ENCODE assay signal across 11 cellular contexts in the genomic region with DNA sequence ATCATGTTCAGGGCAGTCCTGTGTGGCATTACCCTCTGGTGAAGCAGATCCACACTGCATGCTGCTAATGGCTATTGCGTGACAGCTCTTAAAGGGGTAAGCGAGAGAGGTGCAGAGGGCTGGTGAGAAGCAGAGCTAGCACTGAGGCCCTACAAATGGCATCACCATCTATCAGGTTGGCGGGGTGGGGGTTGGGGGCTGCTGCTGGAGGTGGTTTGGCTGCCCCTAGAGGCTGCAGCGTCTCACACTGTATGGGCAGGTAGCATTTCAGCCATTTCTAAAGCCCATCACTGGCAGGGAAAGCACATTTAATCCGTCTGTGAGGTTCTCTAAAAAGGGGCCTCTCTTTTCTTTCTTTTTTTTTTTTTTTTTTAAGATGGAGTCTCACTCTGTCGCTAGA. TPM values are rescaled to one million over a fixed set of nuclear protein-coding genes. Genes with fewer than 3 reads are reported as not detected.
DNase-seq lines count a peak whose midpoint lies in the region; ATAC-seq and TF ChIP-seq lines count a peak whose summit lies in the region.
"Had no signal": no experiment of that assay in that cellular context is flagged by ENCODE, and none has a peak within 500 bp of the region (broad histone marks: within the 10 kb centered on the region; RNA-seq: fewer than 3 reads in every experiment).

No MANE protein-coding gene starts in this region.

- no peak overlapping the region for H3K27ac ChIP-seq in tibial artery

- TF ChIP-seq CTCF in retinal pigment epithelial cell (conservative IDR thresholded peaks at IDR 0.05; ENCODE audit: low read depth, low read length) = peak; percentile 16
- TF ChIP-seq CTCF in tibial artery (IDR thresholded peaks at IDR 0.05) = no peak
- TF ChIP-seq CTCF in mesothelial cell of epicardium (IDR thresholded peaks at IDR 0.05; ENCODE audit: unreplicated experiment) = no peak

- DNase-seq in activated CD8-positive, alpha-beta memory T cell treated with anti-CD3 and anti-CD28 coated beads, Interleukin-2, amount 10 ng/mL, durations not matched to agents 7 days and 5 days = peak; percentile 62
- no peak for DNase-seq in activated CD8-positive, alpha-beta memory T cell treated with anti-CD3 and anti-CD28 coated beads, Interleukin-2, amount 50 U/mL, for 48 hours
- DNase-seq in NCI-H1092 (lab: John Stamatoyannopoulos, UW) (peak; percentile 31), retinal pigment epithelial cell (ENCODE audit: low read depth) (no peak), anterior cingulate cortex (lab: John Stamatoyannopoulos, UW) (no peak), tibial artery (no peak), mesothelial cell of epicardium (ENCODE audit: low spot score in 2 of 2, unreplicated experiment in 2 of 2) (no peak)
- DNase-seq in activated naive CD4-positive, alpha-beta T cell treated with anti-CD3 and anti-CD28 coated beads, Interleukin-2, amount 50 U/mL, for 16 hours = peak; percentile 59
- DNase-seq: hippocampal formation, NCI-H1105 treated with DMSO at 0.1 percent for 48 hours, SK-N-SH had no signal

- H3K9me3 ChIP-seq in tibial artery = no peaks in the 10 kb centered on the region
- H3K9me3 ChIP-seq: SK-N-SH had no signal

- H3K4me3 ChIP-seq in retinal pigment epithelial cell (ENCODE audit: low read length) (no peak overlapping the region), tibial artery (no peak overlapping the region)

- no peaks in the 10 kb centered on the region for H3K36me3 ChIP-seq in tibial artery

- H3K36me3 Mint-ChIP-seq in activated CD8-positive, alpha-beta memory T cell treated with anti-CD3 and anti-CD28 coated beads, Interleukin-2, amount 10 ng/mL, durations not matched to agents 7 days and 5 days = peaks cover 45% of the 10 kb centered on the region
- H3K36me3 Mint-ChIP-seq in mesothelial cell of epicardium = no peaks in the 10 kb centered on the region

- peaks cover 88% of the 10 kb centered on the region for H3K4me1 Mint-ChIP-seq in activated CD8-positive, alpha-beta memory T cell treated with anti-CD3 and anti-CD28 coated beads, Interleukin-2, amount 10 ng/mL, durations not matched to agents 7 days and 5 days
- peaks cover 8% of the 10 kb centered on the region for H3K4me1 Mint-ChIP-seq in mesothelial cell of epicardium

- H3K27me3 ChIP-seq in tibial artery = peaks cover 0 to 27% of the 10 kb centered on the region in 2 donors

- intact Hi-C loops in tibial artery (cut with DNase I; ENCODE audit: low total_unique reads) = no loop called here

- peak overlapping the region; percentile 88 for H3K27ac Mint-ChIP-seq in activated CD8-positive, alpha-beta memory T cell treated with anti-CD3 and anti-CD28 coated beads, Interleukin-2, amount 10 ng/mL, durations not matched to agents 7 days and 5 days
- H3K27ac Mint-ChIP-seq in mesothelial cell of epicardium = no peak overlapping the region

- H3K27me3 Mint-ChIP-seq in activated CD8-positive, alpha-beta memory T cell treated with anti-CD3 and anti-CD28 coated beads, Interleukin-2, amount 10 ng/mL, durations not matched to agents 7 days and 5 days = no peaks in the 10 kb centered on the region
- H3K27me3 Mint-ChIP-seq in mesothelial cell of epicardium (ENCODE audit: low read depth) = peaks cover 16% of the 10 kb centered on the region

- H3K4me3 Mint-ChIP-seq in activated CD8-positive, alpha-beta memory T cell treated with anti-CD3 and anti-CD28 coated beads, Interleukin-2, amount 10 ng/mL, durations not matched to agents 7 days and 5 days = peak overlapping the region; percentile 43
- no peak overlapping the region for H3K4me3 Mint-ChIP-seq in mesothelial cell of epicardium

- CTCF ChIA-PET in activated CD8-positive, alpha-beta memory T cell treated with anti-CD3 and anti-CD28 coated beads, Interleukin-2, amount 10 ng/mL, durations not matched to agents 7 days and 5 days (lab: Charles Lee) = interaction anchor here (0.7 to 3.8 kb wide), 21 partner anchors 10 to 412 kb away, joined by 3 to 28 read pairs (median 4); a partner anchor contains a TSS

- H3K4me1 ChIP-seq in tibial artery = no peaks in the 10 kb centered on the region

- no peaks in the 10 kb centered on the region for H3K9me3 Mint-ChIP-seq in activated CD8-positive, alpha-beta memory T cell treated with anti-CD3 and anti-CD28 coated beads, Interleukin-2, amount 10 ng/mL, durations not matched to agents 7 days and 5 days (ENCODE audit: low read depth)
- H3K9me3 Mint-ChIP-seq in mesothelial cell of epicardium = no peaks in the 10 kb centered on the region

- peak; percentile 17 for ATAC-seq in activated CD8-positive, alpha-beta memory T cell treated with anti-CD3 and anti-CD28 coated beads, Interleukin-2, amount 10 ng/mL, durations not matched to agents 7 days and 5 days

RNA-seq across cellular contexts. Expression of a gene that starts 16.8 kb away (rescaled TPM):
- total RNA-seq in activated CD8-positive, alpha-beta memory T cell treated with anti-CD3 and anti-CD28 coated beads, Interleukin-2, amount 10 ng/mL, durations not matched to agents 7 days and 5 days = 10 to 100 TPM in 1 of 2 experiments, 1 to 10 TPM in 1; 5.1 to 11.0 TPM
- not detected in 3 replicates for total RNA-seq in mesothelial cell of epicardium

RNA-seq across cellular contexts. Expression of a gene that starts 42.5 kb away (rescaled TPM):
- total RNA-seq in activated CD8-positive, alpha-beta memory T cell treated with anti-CD3 and anti-CD28 coated beads, Interleukin-2, amount 10 ng/mL, durations not matched to agents 7 days and 5 days = 100 to 1,000 TPM; 183 to 257 TPM
- 0.11 TPM in 1 of 3 replicates, not detected in the others for total RNA-seq in mesothelial cell of epicardium

RNA-seq across cellular contexts. Expression of a gene that starts 49.8 kb away (rescaled TPM):
- under 1 TPM; 0.21 to 0.41 TPM for total RNA-seq in activated CD8-positive, alpha-beta memory T cell treated with anti-CD3 and anti-CD28 coated beads, Interleukin-2, amount 10 ng/mL, durations not matched to agents 7 days and 5 days
- not detected in 3 replicates for total RNA-seq in mesothelial cell of epicardium

RNA-seq across cellular contexts. Expression of a gene that starts 51.4 kb away (rescaled TPM):
- total RNA-seq in activated CD8-positive, alpha-beta memory T cell treated with anti-CD3 and anti-CD28 coated beads, Interleukin-2, amount 10 ng/mL, durations not matched to agents 7 days and 5 days = not detected
- total RNA-seq in mesothelial cell of epicardium = 6.5 to 8.0 TPM (median 7.2 TPM) in 3 replicates

Comparison
In these comparisons a context has a peak if more than half of its experiments do, and no peak if none do; other contexts are left out.
1. DNase-seq: peak in activated CD8-positive, alpha-beta memory T cell treated with anti-CD3 and anti-CD28 coated beads, Interleukin-2, amount 10 ng/mL, durations not matched to agents 7 days and 5 days (single experiment), NCI-H1092 (single experiment) and activated naive CD4-positive, alpha-beta T cell treated with anti-CD3 and anti-CD28 coated beads, Interleukin-2, amount 50 U/mL, for 16 hours (single experiment); none in activated CD8-positive, alpha-beta memory T cell treated with anti-CD3 and anti-CD28 coated beads, Interleukin-2, amount 50 U/mL, for 48 hours (single experiment), retinal pigment epithelial cell (single experiment), anterior cingulate cortex (0 of 58), tibial artery (0 of 2) and mesothelial cell of epicardium (0 of 2).
2. RNA of a gene that starts 42.5 kb away (total RNA-seq): 183 to 257 TPM in activated CD8-positive, alpha-beta memory T cell treated with anti-CD3 and anti-CD28 coated beads, Interleukin-2, amount 10 ng/mL, durations not matched to agents 7 days and 5 days; 0.11 TPM in mesothelial cell of epicardium; every median in the first group is over 100 times any median in the second.